In the genomic region with DNA sequence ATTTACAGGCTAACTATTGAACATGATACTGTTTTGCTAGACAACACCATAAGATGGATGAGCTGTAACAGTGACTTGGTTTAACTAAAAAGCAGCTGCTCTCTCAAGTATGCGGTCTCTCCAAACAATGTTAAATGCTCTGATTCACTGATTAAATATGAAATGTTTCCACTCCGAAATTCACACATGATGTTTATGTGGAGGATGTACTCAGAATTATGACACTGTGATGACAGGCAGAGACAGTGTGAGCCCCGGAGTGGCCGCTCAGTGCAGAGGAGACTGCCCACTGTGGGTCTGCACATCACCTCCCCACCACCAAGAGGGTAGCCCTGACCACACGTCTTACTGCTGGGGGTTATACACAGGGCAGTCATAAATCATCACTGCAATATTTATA, we compare ENCODE assay signal across 13 cellular contexts.
A peak's percentile ranks its signal among the peaks of the same experiment; 100 is the strongest.
DNase-seq lines count a peak whose midpoint lies in the region; ATAC-seq and TF ChIP-seq lines count a peak whose summit lies in the region.
"Had no signal": no experiment of that assay in that cellular context is flagged by ENCODE, and none has a peak within 500 bp of the region (broad histone marks: within the 10 kb centered on the region; RNA-seq: fewer than 3 reads in every experiment).

No MANE protein-coding gene starts in this region.

- intact Hi-C loops in right cardiac atrium (cut with DNase I) = loop anchor here in 1 of 4 donors (10.0 kb wide), 1 partner anchor 645 kb away; no protein-coding TSS in a partner anchor

- H3K4me1 ChIP-seq in SJCRH30 (peaks cover 53% of the 10 kb centered on the region), right cardiac atrium (ENCODE audit: control insufficient read depth, insufficient read depth, low read length) (no peaks in the 10 kb centered on the region)

- H3K27me3 Mint-ChIP-seq in stimulated activated naive B cell treated with anti-CD40 and anti-IgM and Interleukin-4, amounts not matched to agents 10 μg/mL and 1 μg/mL and 100 μg/mL, for 72 hours = no peaks in the 10 kb centered on the region
- H3K27me3 Mint-ChIP-seq: stimulated activated memory B cell treated with anti-CD40 and anti-IgM and Interleukin-4, amounts not matched to agents 10 μg/mL and 1 μg/mL and 100 μg/mL, for 72 hours had no signal

- no peak overlapping the region for H3K4me3 Mint-ChIP-seq in stimulated activated naive B cell treated with anti-CD40 and anti-IgM and Interleukin-4, amounts not matched to agents 10 μg/mL and 1 μg/mL and 100 μg/mL, for 72 hours
- H3K4me3 Mint-ChIP-seq: stimulated activated memory B cell treated with anti-CD40 and anti-IgM and Interleukin-4, amounts not matched to agents 10 μg/mL and 1 μg/mL and 100 μg/mL, for 72 hours had no signal

- H3K36me3 ChIP-seq in SJCRH30 = no peaks in the 10 kb centered on the region

- no peak for TF ChIP-seq CTCF in fibroblast of pulmonary artery (IDR thresholded peaks at IDR 0.05; ENCODE audit: low read length, missing control alignments)

- H3K36me3 Mint-ChIP-seq in stimulated activated naive B cell treated with anti-CD40 and anti-IgM and Interleukin-4, amounts not matched to agents 10 μg/mL and 1 μg/mL and 100 μg/mL, for 72 hours = peaks cover 29 to 57% of the 10 kb centered on the region in 2 donors

- 75% methylated on average over 5 of the region's 5 CpGs for WGBS in right cardiac atrium

- DNase-seq in ELR (ENCODE audit: low read depth) (peak; percentile 95), SJCRH30 (peak; percentile 86 to 87), fibroblast of pulmonary artery (ENCODE audit: low read depth) (peak; percentile 74), skeletal muscle cell (ENCODE audit: low read depth) (peak; percentile 90), right cardiac atrium (no peak), NOMO-1 (lab: John Stamatoyannopoulos, UW; ENCODE audit: unreplicated experiment in 2 of 2) (no peak)
- DNase-seq in stimulated activated naive B cell treated with anti-CD40 and anti-IgM and Interleukin-4, amounts not matched to agents 10 μg/mL and 1 μg/mL and 100 μg/mL, for 72 hours = no peak
- DNase-seq: activated CD4-positive, alpha-beta T cell treated with anti-CD3 and anti-CD28 coated beads for 1 hour; dermis blood vessel endothelial cell; Right ventricle myocardium superior had no signal

- peaks cover 2 to 5% of the 10 kb centered on the region in 2 donors for H3K4me1 Mint-ChIP-seq in stimulated activated naive B cell treated with anti-CD40 and anti-IgM and Interleukin-4, amounts not matched to agents 10 μg/mL and 1 μg/mL and 100 μg/mL, for 72 hours
- H3K4me1 Mint-ChIP-seq: stimulated activated memory B cell treated with anti-CD40 and anti-IgM and Interleukin-4, amounts not matched to agents 10 μg/mL and 1 μg/mL and 100 μg/mL, for 72 hours had no signal

- ATAC-seq in right cardiac atrium = no peak
- ATAC-seq in stimulated activated naive B cell treated with anti-CD40 and anti-IgM and Interleukin-4, amounts not matched to agents 10 μg/mL and 1 μg/mL and 100 μg/mL, for 72 hours (replicated peaks) = no peak
- ATAC-seq in HG03378 (IDR thresholded peaks at IDR 0.05; ENCODE audit: unreplicated experiment) = no peak
- ATAC-seq: stimulated activated memory B cell treated with anti-CD40 and anti-IgM and Interleukin-4, amounts not matched to agents 10 μg/mL and 1 μg/mL and 100 μg/mL, for 72 hours had no signal

- no peaks in the 10 kb centered on the region for H3K9me3 Mint-ChIP-seq in stimulated activated naive B cell treated with anti-CD40 and anti-IgM and Interleukin-4, amounts not matched to agents 10 μg/mL and 1 μg/mL and 100 μg/mL, for 72 hours
- H3K9me3 Mint-ChIP-seq: activated T-helper 2 cell treated with anti-CD3 and anti-CD28 coated beads, Interferon-gamma antibody, Interleukin-2, Interleukin-4, amounts not matched to agents 10 μg/mL and 5 μg/mL and 100 μg/mL, durations not matched to agents 14 hours and 24 hours and 36 hours; stimulated activated memory B cell treated with anti-CD40 and anti-IgM and Interleukin-4, amounts not matched to agents 10 μg/mL and 1 μg/mL and 100 μg/mL, for 72 hours had no signal

- H3K9me3 ChIP-seq in SJCRH30 (replicated peaks) = no peaks in the 10 kb centered on the region
- no peaks in the 10 kb centered on the region for H3K9me3 ChIP-seq in right cardiac atrium (ENCODE audit: control insufficient read depth, low read length)

- H3K27me3 ChIP-seq in SJCRH30 (no peaks in the 10 kb centered on the region), right cardiac atrium (ENCODE audit: control insufficient read depth, insufficient read depth) (no peaks in the 10 kb centered on the region)

- H3K4me3 ChIP-seq in SJCRH30 (no peak overlapping the region), fibroblast of pulmonary artery (replicated peaks; ENCODE audit: low read depth, low read length) (no peak overlapping the region), skeletal muscle cell (ENCODE audit: low read depth, low read length) (no peak overlapping the region), right cardiac atrium (ENCODE audit: low read length) (no peak overlapping the region)

- peak overlapping the region; percentile 77 for H3K27ac ChIP-seq in SJCRH30
- no peak overlapping the region for H3K27ac ChIP-seq in right cardiac atrium (ENCODE audit: low read length)

- H3K27ac Mint-ChIP-seq in stimulated activated naive B cell treated with anti-CD40 and anti-IgM and Interleukin-4, amounts not matched to agents 10 μg/mL and 1 μg/mL and 100 μg/mL, for 72 hours = no peak overlapping the region
- H3K27ac Mint-ChIP-seq: activated T-helper 2 cell treated with anti-CD3 and anti-CD28 coated beads, Interferon-gamma antibody, Interleukin-2, Interleukin-4, amounts not matched to agents 10 μg/mL and 5 μg/mL and 100 μg/mL, durations not matched to agents 14 hours and 24 hours and 36 hours; stimulated activated memory B cell treated with anti-CD40 and anti-IgM and Interleukin-4, amounts not matched to agents 10 μg/mL and 1 μg/mL and 100 μg/mL, for 72 hours had no signal

Comparison
In these comparisons a context has a peak if more than half of its experiments do, and no peak if none do; other contexts are left out.
1. DNase-seq: peak in ELR (single experiment), SJCRH30 (2 of 2), fibroblast of pulmonary artery (single experiment) and skeletal muscle cell (single experiment); none in right cardiac atrium (0 of 3), stimulated activated naive B cell treated with anti-CD40 and anti-IgM and Interleukin-4, amounts not matched to agents 10 μg/mL and 1 μg/mL and 100 μg/mL, for 72 hours (single experiment) and NOMO-1 (0 of 2).